16 cellular contexts compared by ENCODE assay signal in the genomic region with DNA sequence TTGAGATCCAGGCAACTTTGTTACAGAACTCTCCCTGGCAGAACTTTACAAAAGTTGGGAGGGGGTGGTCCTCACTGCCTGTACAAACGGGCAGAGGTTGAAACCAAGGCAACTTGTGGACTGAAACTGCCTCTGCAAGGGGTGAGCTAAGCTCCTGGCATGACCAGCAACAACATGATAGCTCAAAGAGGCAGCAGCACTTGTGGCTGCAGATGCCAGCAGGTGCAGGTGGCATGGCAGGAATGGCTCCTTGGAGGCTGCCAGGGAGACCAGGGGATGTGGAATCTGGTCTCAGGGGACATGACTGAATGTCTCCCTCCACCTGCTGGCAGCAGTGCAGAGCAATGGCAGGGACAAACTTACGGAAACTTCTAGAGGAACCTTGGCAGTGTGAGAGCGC. TPM values are rescaled to one million over a fixed set of nuclear protein-coding genes. Genes with fewer than 3 reads are reported as not detected.
A peak's percentile ranks its signal among the peaks of the same experiment; 100 is the strongest.
DNase-seq lines count a peak whose midpoint lies in the region; ATAC-seq and TF ChIP-seq lines count a peak whose summit lies in the region.
"Had no signal": no experiment of that assay in that cellular context is flagged by ENCODE, and none has a peak within 500 bp of the region (broad histone marks: within the 10 kb centered on the region; RNA-seq: fewer than 3 reads in every experiment).

No MANE protein-coding gene starts in this region.

- H3K36me3 ChIP-seq in mammary epithelial cell (ENCODE audit: insufficient read depth, low read length) (no peaks in the 10 kb centered on the region), mucosa of descending colon (ENCODE audit: low read depth) (no peaks in the 10 kb centered on the region), MG63 (no peaks in the 10 kb centered on the region), osteoblast (ENCODE audit: insufficient read depth, low read length) (no peaks in the 10 kb centered on the region)
- H3K36me3 ChIP-seq: thoracic aorta had no signal

- H3K4me2 ChIP-seq in mammary epithelial cell (ENCODE audit: insufficient read depth, low read depth, low read length) (peak overlapping the region; percentile 51), osteoblast (ENCODE audit: insufficient read depth, low read length) (no peak overlapping the region)

- 8% methylated on average over 2 of the region's 3 CpGs for WGBS in mammary epithelial cell (ENCODE audit: low coverage, missing lambda C conversion rate)

- H4K20me1 ChIP-seq in mammary epithelial cell (ENCODE audit: insufficient read depth, low read length) (no peaks in the 10 kb centered on the region), osteoblast (ENCODE audit: insufficient read depth, low read length) (no peaks in the 10 kb centered on the region)

- BruUV-seq in mammary epithelial cell (replicated peaks; lab: Mats Ljungman, UMichigan), result no TSS peak

- peak overlapping the region; percentile 17 for H2AFZ ChIP-seq in mammary epithelial cell (ENCODE audit: low read depth, low read length)
- H2AFZ ChIP-seq in osteoblast (ENCODE audit: low read length), result no peak overlapping the region

- DNase-seq in ELF-1 (ENCODE audit: low read depth, low spot score), result peak; percentile 29
- DNase-seq in NCI-H2107 (lab: John Stamatoyannopoulos, UW), result peak; percentile 52
- no peak for DNase-seq in mammary epithelial cell
- DNase-seq in mucosa of descending colon, result no peak
- no peak for DNase-seq in stimulated activated CD4-positive, alpha-beta T cell treated with anti-CD3 and anti-CD28 coated beads, Interleukin-4, amount 100 ng/mL, for 4 hours
- no peak for DNase-seq in MG63
- no peak for DNase-seq in osteoblast (ENCODE audit: insufficient read length, low spot score, missing footprints)
- DNase-seq: activated CD4-positive, alpha-beta T cell treated with anti-CD3 and anti-CD28 coated beads for 48 hours; activated naive CD8-positive, alpha-beta T cell treated with anti-CD3 and anti-CD28 coated beads, Interleukin-2, amount 50 U/mL, for 24 hours; CD4-positive, alpha-beta memory T cell; foreskin melanocyte; NCI-H1417 treated with DMSO at 0.1 percent for 48 hours had no signal

- no peak overlapping the region for H3K9ac ChIP-seq in mammary epithelial cell (ENCODE audit: insufficient read depth, low read length)

- H3K27ac ChIP-seq in mammary epithelial cell (ENCODE audit: insufficient read depth, low read depth, low read length) (no peak overlapping the region), osteoblast (ENCODE audit: low read depth, low read length) (no peak overlapping the region)
- H3K27ac ChIP-seq: thoracic aorta had no signal

- H3K27me3 ChIP-seq in mammary epithelial cell (ENCODE audit: insufficient read depth, low read length) (no peaks in the 10 kb centered on the region), MG63 (peaks cover 13% of the 10 kb centered on the region), osteoblast (ENCODE audit: insufficient read depth, low read length) (peaks cover 27% of the 10 kb centered on the region)

- H3K4me3 ChIP-seq in mammary epithelial cell (replicated peaks in 1 of 3; ENCODE audit: insufficient read depth in 1 of 3, low read depth in 2 of 3, low read length in 3 of 3) (no peak overlapping the region), mucosa of descending colon (no peak overlapping the region), MG63 (no peak overlapping the region), osteoblast (ENCODE audit: insufficient read depth, low read length) (no peak overlapping the region)
- H3K4me3 ChIP-seq: thoracic aorta had no signal

- ATAC-seq in mucosa of descending colon, result peak; percentile 36
- no peak for ATAC-seq in GM19324 (IDR thresholded peaks at IDR 0.05; ENCODE audit: low FRiP score, unreplicated experiment)
- ATAC-seq: activated naive CD8-positive, alpha-beta T cell treated with anti-CD3 and anti-CD28 coated beads, Interleukin-2, amount 50 U/mL, for 24 hours; Right ventricle myocardium inferior; stimulated activated memory B cell treated with anti-CD40 and anti-IgM and Interleukin-4, amounts not matched to agents 10 μg/mL and 1 μg/mL and 100 μg/mL, for 72 hours had no signal

- no peaks in the 10 kb centered on the region for H3K79me2 ChIP-seq in mammary epithelial cell (ENCODE audit: insufficient read depth, low read length)
- H3K79me2 ChIP-seq in osteoblast (ENCODE audit: insufficient read depth, low read length), result no peaks in the 10 kb centered on the region

- CTCF ChIA-PET in mammary epithelial cell (lab: Charles Lee; ENCODE audit: low non-redundant PET), result interaction anchor here (0.6 to 0.7 kb wide), 3 partner anchors 32 to 193 kb away, joined by 3 to 26 read pairs (median 13); no protein-coding TSS in a partner anchor

- intact Hi-C loops in mammary epithelial cell (cut with micrococcal nuclease) (no loop called here), mucosa of descending colon (cut with DNase I, micrococcal nuclease) (no loop called here)

- TF ChIP-seq CTCF in mammary epithelial cell (conservative IDR thresholded peaks at IDR 0.05 in 1 of 2, IDR thresholded peaks at IDR 0.05 in 1 of 2; ENCODE audit: extremely low read depth in 1 of 2, insufficient read depth in 1 of 2, low read depth in 1 of 2, low read length in 2 of 2) (peak in 1 of 2 donors; percentile 22), mucosa of descending colon (IDR thresholded peaks at IDR 0.05) (no peak), osteoblast (IDR thresholded peaks at IDR 0.05; ENCODE audit: extremely low read depth, low read depth, low read length) (no peak)

- H3K9me3 ChIP-seq in mammary epithelial cell (replicated peaks; ENCODE audit: insufficient read depth, low read length) (no peaks in the 10 kb centered on the region), mucosa of descending colon (no peaks in the 10 kb centered on the region), MG63 (no peaks in the 10 kb centered on the region), osteoblast (ENCODE audit: low read depth, low read length) (no peaks in the 10 kb centered on the region)
- H3K9me3 ChIP-seq: thoracic aorta had no signal

- H3K4me1 ChIP-seq in mammary epithelial cell (ENCODE audit: insufficient read depth, low read length) (peaks cover 15% of the 10 kb centered on the region), mucosa of descending colon (ENCODE audit: low read depth) (no peaks in the 10 kb centered on the region), osteoblast (ENCODE audit: insufficient read depth, low read length) (no peaks in the 10 kb centered on the region)

- in situ Hi-C loops in mammary epithelial cell (cut with MboI; ENCODE audit: low sequenced_read_pairs in 2 of 2), result no loop called here

- dilution Hi-C loops in mammary epithelial cell (cut with HindIII; ENCODE audit: low sequenced_read_pairs), result no loop called here

RNA-seq across cellular contexts. Expression of a gene that starts 38.8 kb away (rescaled TPM):
- 10 to 100 TPM; 10.0 to 34.1 TPM for total RNA-seq in mammary epithelial cell
- polyA plus RNA-seq in mammary epithelial cell, result 9.8 TPM
- 4.9 TPM for polyA minus RNA-seq in mammary epithelial cell
- total RNA-seq in mucosa of descending colon, result 10 to 100 TPM; 20.3 to 78.1 (median 23.3) TPM
- total RNA-seq in MG63 (2014; rRNA removed; shearing (Covaris generic); ENCODE audit: low replicate concordance), result 2.0 and 79.2 TPM in 2 replicates
- total RNA-seq in osteoblast, result 23.0 and 26.4 TPM in 2 replicates

Comparison
In these comparisons a context has a peak if more than half of its experiments do, and no peak if none do; other contexts are left out.
1. DNase-seq: peak in ELF-1 (single experiment) and NCI-H2107 (single experiment); none in mammary epithelial cell (single experiment), mucosa of descending colon (0 of 3), stimulated activated CD4-positive, alpha-beta T cell treated with anti-CD3 and anti-CD28 coated beads, Interleukin-4, amount 100 ng/mL, for 4 hours (0 of 2), MG63 (single experiment) and osteoblast (single experiment).